Comparison of ENCODE assay signal across 15 cellular contexts in genomic region chr3:116051586-116051985, GRCh38.
DNase-seq lines count a peak whose midpoint lies in the region; ATAC-seq and TF ChIP-seq lines count a peak whose summit lies in the region.
"Had no signal": no experiment of that assay in that cellular context is flagged by ENCODE, and none has a peak within 500 bp of the region (broad histone marks: within the 10 kb centered on the region; RNA-seq: fewer than 3 reads in every experiment).

No MANE protein-coding gene starts in this region.

- H3K27me3 ChIP-seq in BE2C (no peaks in the 10 kb centered on the region), HUES48 (ENCODE audit: control insufficient read depth, insufficient read depth, low read length) (no peaks in the 10 kb centered on the region)
- H3K27me3 ChIP-seq: BLaER1 treated with 17β-estradiol and CSF1 and Interleukin-3, amounts not matched to agents 10 nM and 100 nM had no signal

- DNase-seq in BE2C = peak; percentile 58
- peak; percentile 41 for DNase-seq in NCI-H446 treated with DMSO at 0.1 percent for 48 hours (lab: John Stamatoyannopoulos, UW)
- DNase-seq in activated CD8-positive, alpha-beta T cell treated with anti-CD3 and anti-CD28 coated beads for 36 hours = no peak
- no peak for DNase-seq in activated CD4-positive, CD25-positive, alpha-beta regulatory T cell treated with anti-CD3 and anti-CD28 coated beads, Interleukin-2, amount 50 U/mL, for 72 hours
- no peak for DNase-seq in AG08396 (ENCODE audit: low spot score)
- no peak for DNase-seq in NCI-H510A (lab: John Stamatoyannopoulos, UW)
- DNase-seq: ACHN; Calu3; CD8-positive, alpha-beta T cell; H9 had no signal

- H3K27ac ChIP-seq in HUES48 (ENCODE audit: low read depth, low read length) = peak overlapping the region; percentile 33
- H3K27ac ChIP-seq: BLaER1 treated with 17β-estradiol and CSF1 and Interleukin-3, amounts not matched to agents 10 nM and 100 nM had no signal

- peak overlapping the region in 4 of 5 experiments; percentile 1 to 22 (median 6) for H3K27ac Mint-ChIP-seq in brain
- H3K27ac Mint-ChIP-seq in activated CD8-positive, alpha-beta T cell treated with anti-CD3 and anti-CD28 coated beads for 36 hours = no peak overlapping the region
- H3K27ac Mint-ChIP-seq: CD8-positive, alpha-beta T cell; H9 had no signal

- no peak overlapping the region for H3K4me3 ChIP-seq in BE2C (ENCODE audit: low read depth, low read length)
- H3K4me3 ChIP-seq in HUES48 (ENCODE audit: low read depth, low read length) = no peak overlapping the region
- H3K4me3 ChIP-seq: BLaER1 treated with 17β-estradiol and CSF1 and Interleukin-3, amounts not matched to agents 10 nM and 100 nM had no signal

- peaks cover 47% of the 10 kb centered on the region for H3K4me1 Mint-ChIP-seq in brain
- H3K4me1 Mint-ChIP-seq in activated CD8-positive, alpha-beta T cell treated with anti-CD3 and anti-CD28 coated beads for 36 hours (ENCODE audit: low read depth) = no peaks in the 10 kb centered on the region

- no peaks in the 10 kb centered on the region for H3K27me3 Mint-ChIP-seq in brain
- H3K27me3 Mint-ChIP-seq in activated CD8-positive, alpha-beta T cell treated with anti-CD3 and anti-CD28 coated beads for 36 hours = no peaks in the 10 kb centered on the region

- CTCF ChIA-PET in activated CD8-positive, alpha-beta T cell treated with anti-CD3 and anti-CD28 coated beads for 36 hours (lab: Charles Lee) = no interaction called here

- no peak overlapping the region for H3K9ac ChIP-seq in HUES48 (ENCODE audit: low read depth, low read length)
- H3K9ac ChIP-seq: BLaER1 treated with 17β-estradiol and CSF1 and Interleukin-3, amounts not matched to agents 10 nM and 100 nM had no signal

- POLR2A ChIA-PET in activated CD8-positive, alpha-beta T cell treated with anti-CD3 and anti-CD28 coated beads for 36 hours (lab: Charles Lee) = no interaction called here

- TF ChIP-seq CTCF in BE2C (IDR thresholded peaks at IDR 0.05; ENCODE audit: low read depth, low read length) (no peak), brain (conservative IDR thresholded peaks at IDR 0.05) (no peak)
- TF ChIP-seq CTCF in activated CD8-positive, alpha-beta T cell treated with anti-CD3 and anti-CD28 coated beads for 36 hours (IDR thresholded peaks at IDR 0.05) = no peak

- H3K36me3 ChIP-seq in BE2C = no peaks in the 10 kb centered on the region
- H3K36me3 ChIP-seq in HUES48 (ENCODE audit: control insufficient read depth, insufficient read depth, low read length) = no peaks in the 10 kb centered on the region
- H3K36me3 ChIP-seq: BLaER1 treated with 17β-estradiol and CSF1 and Interleukin-3, amounts not matched to agents 10 nM and 100 nM had no signal

- H3K9me3 ChIP-seq in BE2C (no peaks in the 10 kb centered on the region), HUES48 (ENCODE audit: control insufficient read depth, insufficient read depth, low read length) (no peaks in the 10 kb centered on the region)
- H3K9me3 ChIP-seq: BLaER1 treated with 17β-estradiol and CSF1 and Interleukin-3, amounts not matched to agents 10 nM and 100 nM had no signal

- H3K9me3 Mint-ChIP-seq in brain = no peaks in the 10 kb centered on the region
- no peaks in the 10 kb centered on the region for H3K9me3 Mint-ChIP-seq in activated CD8-positive, alpha-beta T cell treated with anti-CD3 and anti-CD28 coated beads for 36 hours
- H3K9me3 Mint-ChIP-seq: CD8-positive, alpha-beta T cell; H9 had no signal

- intact Hi-C loops in activated CD8-positive, alpha-beta T cell treated with anti-CD3 and anti-CD28 coated beads for 36 hours (cut with micrococcal nuclease) = no loop called here

- ATAC-seq in activated CD8-positive, alpha-beta T cell treated with anti-CD3 and anti-CD28 coated beads for 36 hours = no peak
- ATAC-seq: CD8-positive, alpha-beta T cell; HepG2 had no signal

- no peaks in the 10 kb centered on the region for H3K36me3 Mint-ChIP-seq in brain
- H3K36me3 Mint-ChIP-seq in activated CD8-positive, alpha-beta T cell treated with anti-CD3 and anti-CD28 coated beads for 36 hours (ENCODE audit: low read depth) = no peaks in the 10 kb centered on the region
- H3K36me3 Mint-ChIP-seq: CD8-positive, alpha-beta T cell; IgD-negative memory B cell had no signal

- H3K4me1 ChIP-seq in BE2C (peaks cover 23% of the 10 kb centered on the region), HUES48 (ENCODE audit: control insufficient read depth, insufficient read depth, low read length) (peaks cover 6% of the 10 kb centered on the region; the same call in 1 of the 2 replicates)
- H3K4me1 ChIP-seq: BLaER1 treated with 17β-estradiol and CSF1 and Interleukin-3, amounts not matched to agents 10 nM and 100 nM had no signal

- no peak overlapping the region for H3K4me3 Mint-ChIP-seq in brain
- no peak overlapping the region for H3K4me3 Mint-ChIP-seq in activated CD8-positive, alpha-beta T cell treated with anti-CD3 and anti-CD28 coated beads for 36 hours
- H3K4me3 Mint-ChIP-seq: CD8-positive, alpha-beta T cell; H9 had no signal

Comparison
In these comparisons a context has a peak if more than half of its experiments do, and no peak if none do; other contexts are left out.
1. DNase-seq: peak in BE2C (single experiment) and NCI-H446 treated with DMSO at 0.1 percent for 48 hours (single experiment); none in activated CD8-positive, alpha-beta T cell treated with anti-CD3 and anti-CD28 coated beads for 36 hours (single experiment), activated CD4-positive, CD25-positive, alpha-beta regulatory T cell treated with anti-CD3 and anti-CD28 coated beads, Interleukin-2, amount 50 U/mL, for 72 hours (single experiment), AG08396 (single experiment) and NCI-H510A (single experiment).